ENCODE assay signal across 29 cellular contexts in the genomic region with DNA sequence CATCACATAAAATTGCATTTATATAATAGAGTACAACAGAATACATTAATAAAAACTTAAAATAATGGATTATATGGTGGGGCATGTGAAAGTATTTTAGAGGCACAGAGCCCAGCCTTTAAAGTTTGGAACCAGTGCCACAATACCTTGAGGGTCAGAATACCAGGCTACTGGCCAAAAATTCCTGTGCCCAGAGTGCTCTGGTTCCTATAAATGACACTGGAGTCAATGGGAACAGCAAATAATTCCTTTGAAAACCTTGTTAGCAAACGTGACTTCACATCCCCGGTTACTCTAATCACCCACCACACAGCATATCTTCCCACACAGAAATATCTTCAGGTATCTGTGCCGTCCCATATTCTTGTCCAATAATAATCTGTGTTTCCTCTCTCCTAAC.
"Had no signal": no experiment of that assay in that cellular context is flagged by ENCODE, and none has a peak within 500 bp of the region (broad histone marks: within the 10 kb centered on the region; RNA-seq: fewer than 3 reads in every experiment).

No MANE protein-coding gene starts in this region.

- DNase-seq: activated B cell treated with CpG ODN at 0.5 μM for 24 hours; activated CD4-positive, alpha-beta T cell treated with anti-CD3 and anti-CD28 coated beads for 48 hours; activated CD4-positive, alpha-beta T cell treated with anti-CD3 and anti-CD28 coated beads, Interleukin-2, amount 50 U/mL, for 1 hour; activated CD4-positive, alpha-beta T cell treated with anti-CD3 and anti-CD28 coated beads, Interleukin-2, amount 50 U/mL, for 48 hours; activated CD8-positive, alpha-beta memory T cell treated with anti-CD3 and anti-CD28 coated beads for 24 hours; activated CD8-positive, alpha-beta T cell treated with anti-CD3 and anti-CD28 coated beads for 36 hours; activated effector memory CD4-positive, alpha-beta T cell treated with Interleukin-2 at 50 U/mL for 16 hours; activated gamma-delta T cell treated with Interleukin-2 at 50 U/mL for 16 hours; activated naive CD4-positive, alpha-beta T cell treated with anti-CD3 and anti-CD28 coated beads, Interleukin-2, amount 50 U/mL, for 16 hours; activated naive CD4-positive, alpha-beta T cell treated with Interleukin-2 at 50 U/mL for 16 hours; activated T-cell treated with anti-CD3 and anti-CD28 coated beads, Interleukin-2, amount 50 U/mL, for 4 hours; amniotic stem cell; anterior cingulate cortex; body of pancreas; caudate nucleus; cortex of kidney; dermis blood vessel endothelial cell; effector CD4-positive, alpha-beta T cell; effector memory CD8-positive, alpha-beta T cell; erythroblast; foreskin keratinocyte; head of caudate nucleus; T-helper 1 cell; T-helper 17 cell; T1000; WERI-Rb-1 had no signal

- ATAC-seq: activated CD4-positive, CD25-positive, alpha-beta regulatory T cell treated with anti-CD3 and anti-CD28 coated beads, Interleukin-2, amount 50 U/mL, for 24 hours; activated CD8-positive, alpha-beta T cell treated with anti-CD3 and anti-CD28 coated beads for 36 hours; activated T-cell treated with anti-CD3 and anti-CD28 coated beads, Interleukin-2, amount 50 U/mL, for 4 hours; activated T-helper 17 cell treated with anti-CD3 and anti-CD28 coated beads, Interleukin-2, amount 50 U/mL, for 72 hours; body of pancreas; effector memory CD8-positive, alpha-beta T cell; foreskin keratinocyte; gastroesophageal sphincter; T-helper 17 cell had no signal
